In the genomic region with DNA sequence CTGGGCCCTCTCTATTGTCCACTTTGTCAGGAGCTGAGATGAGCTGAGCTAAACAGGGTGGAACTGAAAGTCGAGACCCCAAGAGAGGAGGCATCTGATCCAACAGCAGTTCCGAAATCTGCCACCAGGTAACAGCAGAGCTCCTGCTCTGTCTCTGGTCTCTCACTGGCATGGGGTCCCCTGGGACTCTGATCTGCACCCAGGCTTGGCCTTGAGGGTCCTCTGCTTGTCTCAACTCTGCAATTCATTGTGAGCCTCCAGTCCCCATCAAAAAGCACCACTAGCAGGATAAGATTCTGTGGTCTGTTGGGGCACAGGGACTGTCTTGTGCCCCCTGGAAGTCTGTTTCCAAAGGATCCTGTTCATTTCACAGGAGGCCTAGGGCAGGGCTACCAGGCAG, we compare ENCODE assay signal across 11 cellular contexts.
A peak's percentile ranks its signal among the peaks of the same experiment; 100 is the strongest.
DNase-seq lines count a peak whose midpoint lies in the region; ATAC-seq, FAIRE-seq and TF ChIP-seq lines count a peak whose summit lies in the region.
"Had no signal": no experiment of that assay in that cellular context is flagged by ENCODE, and none has a peak within 500 bp of the region (broad histone marks: within the 10 kb centered on the region; RNA-seq: fewer than 3 reads in every experiment).

No MANE protein-coding gene starts in this region.

- H3K9me3 Mint-ChIP-seq in activated CD8-positive, alpha-beta memory T cell treated with anti-CD3 and anti-CD28 coated beads, Interleukin-2, amount 10 ng/mL, durations not matched to agents 7 days and 5 days (ENCODE audit: low read depth), result no peaks in the 10 kb centered on the region
- H3K9me3 Mint-ChIP-seq: activated naive CD8-positive, alpha-beta T cell treated with anti-CD3 and anti-CD28 coated beads, Interleukin-2, amount 10 ng/mL, durations not matched to agents 7 days and 5 days had no signal

- no peaks in the 10 kb centered on the region for H3F3A ChIP-seq in MM.1S (ENCODE audit: insufficient read depth, low read length)

- H3K9me3 ChIP-seq in MM.1S (replicated peaks; ENCODE audit: insufficient read depth, low read length), result no peaks in the 10 kb centered on the region
- no peaks in the 10 kb centered on the region for H3K9me3 ChIP-seq in endothelial cell of umbilical vein (replicated peaks; ENCODE audit: control insufficient read depth, insufficient read depth, low read length)
- no peaks in the 10 kb centered on the region for H3K9me3 ChIP-seq in thoracic aorta

- peaks cover 30% of the 10 kb centered on the region for H3K4me1 Mint-ChIP-seq in activated CD8-positive, alpha-beta memory T cell treated with anti-CD3 and anti-CD28 coated beads, Interleukin-2, amount 10 ng/mL, durations not matched to agents 7 days and 5 days

- dilution Hi-C loops in endothelial cell of umbilical vein (cut with MboI; ENCODE audit: extremely low pct_ligation_motif_present, low sequenced_read_pairs), result no loop called here

- H3K4me2 ChIP-seq in MM.1S (ENCODE audit: low read depth, low read length), result no peak overlapping the region
- no peak overlapping the region for H3K4me2 ChIP-seq in endothelial cell of umbilical vein (ENCODE audit: insufficient read depth, low read length)

- CTCF ChIA-PET in activated CD8-positive, alpha-beta memory T cell treated with anti-CD3 and anti-CD28 coated beads, Interleukin-2, amount 10 ng/mL, durations not matched to agents 7 days and 5 days (lab: Charles Lee), result interaction anchor here (0.9 to 5.1 kb wide), 9 partner anchors 20 to 378 kb away, joined by 3 to 33 read pairs (median 3); partner anchors contain the start of gene LPIN3
- CTCF ChIA-PET in endothelial cell of umbilical vein (lab: Charles Lee), result interaction anchor here (0.7 to 6.8 kb wide), 6 partner anchors 25 to 1916 kb away, joined by 3 to 207 read pairs (median 18); partner anchors contain the start of gene LPIN3

- H3K4me1 ChIP-seq in MM.1S (ENCODE audit: low read length), result no peaks in the 10 kb centered on the region
- H3K4me1 ChIP-seq in endothelial cell of umbilical vein (ENCODE audit: control insufficient read depth, extremely low read depth, insufficient read depth, low read length), result no peaks in the 10 kb centered on the region
- H3K4me1 ChIP-seq in thoracic aorta (ENCODE audit: control insufficient read depth in 1 of 2, low read depth in 2 of 2), result peaks cover 0 to 8% of the 10 kb centered on the region in 2 donors

- no peak overlapping the region for H3K9ac ChIP-seq in MM.1S (ENCODE audit: low read length)
- no peak overlapping the region for H3K9ac ChIP-seq in endothelial cell of umbilical vein (replicated peaks; ENCODE audit: extremely low read depth, insufficient read depth, low read length)

- H3K27me3 ChIP-seq in MM.1S (replicated peaks; ENCODE audit: insufficient read depth, low read length), result no peaks in the 10 kb centered on the region
- no peaks in the 10 kb centered on the region for H3K27me3 ChIP-seq in endothelial cell of umbilical vein (ENCODE audit: control insufficient read depth in 2 of 2, insufficient read depth in 2 of 2, low read length in 2 of 2)
- H3K27me3 ChIP-seq in thoracic aorta (replicated peaks; ENCODE audit: insufficient read depth), result no peaks in the 10 kb centered on the region

- no peak for TF ChIP-seq POLR2A in endothelial cell of umbilical vein (IDR thresholded peaks at IDR 0.05; ENCODE audit: low read depth, low read length)

- peak; percentile 46 for TF ChIP-seq CTCF in MM.1S (IDR thresholded peaks at IDR 0.05; ENCODE audit: low read length)
- peak; percentile 20 to 36 for TF ChIP-seq CTCF in endothelial cell of umbilical vein (IDR thresholded peaks at IDR 0.05; ENCODE audit: extremely low read depth in 1 of 2, insufficient read depth in 1 of 2, low read depth in 1 of 2, low read length in 2 of 2)
- TF ChIP-seq CTCF in thoracic aorta (IDR thresholded peaks at IDR 0.05), result peak; percentile 28

- no peaks in the 10 kb centered on the region for H3K9me2 ChIP-seq in MM.1S (replicated peaks; ENCODE audit: insufficient read depth, low read length)

- peak; percentile 38 for DNase-seq in activated CD8-positive, alpha-beta memory T cell treated with anti-CD3 and anti-CD28 coated beads, Interleukin-2, amount 10 ng/mL, durations not matched to agents 7 days and 5 days
- no peak for DNase-seq in activated CD8-positive, alpha-beta memory T cell treated with anti-CD3 and anti-CD28 coated beads, Interleukin-2, amount 50 U/mL, for 4 hours
- DNase-seq in MM.1S (no peak), endothelial cell of umbilical vein (ENCODE audit: low read depth, low spot score) (no peak), thoracic aorta (ENCODE audit: low spot score) (no peak), T-helper 1 cell (no peak), COLO829 (ENCODE audit: low spot score) (no peak), NCI-H1105 (lab: John Stamatoyannopoulos, UW) (no peak)
- DNase-seq: activated naive CD8-positive, alpha-beta T cell treated with anti-CD3 and anti-CD28 coated beads, Interleukin-2, amount 10 ng/mL, durations not matched to agents 7 days and 5 days; CD4-positive, CD25-positive, alpha-beta regulatory T cell; NCI-H146 had no signal

- no peaks in the 10 kb centered on the region for H3K9me1 ChIP-seq in endothelial cell of umbilical vein (replicated peaks; ENCODE audit: control insufficient read depth, extremely low read depth, insufficient read depth, low read length)

- POLR2A ChIA-PET in endothelial cell of umbilical vein (lab: Charles Lee), result interaction anchor here (0.7 kb wide), 1 partner anchor 232 kb away, joined by 3 read pairs; no protein-coding TSS in a partner anchor

- no peaks in the 10 kb centered on the region for H3K79me2 ChIP-seq in MM.1S (ENCODE audit: low read length)
- no peaks in the 10 kb centered on the region for H3K79me2 ChIP-seq in endothelial cell of umbilical vein (ENCODE audit: control insufficient read depth, insufficient read depth, low read length)

- no peaks in the 10 kb centered on the region for H3K36me3 Mint-ChIP-seq in activated CD8-positive, alpha-beta memory T cell treated with anti-CD3 and anti-CD28 coated beads, Interleukin-2, amount 10 ng/mL, durations not matched to agents 7 days and 5 days
- H3K36me3 Mint-ChIP-seq: activated naive CD8-positive, alpha-beta T cell treated with anti-CD3 and anti-CD28 coated beads, Interleukin-2, amount 10 ng/mL, durations not matched to agents 7 days and 5 days; CD4-positive, CD25-positive, alpha-beta regulatory T cell had no signal

- no peak overlapping the region for H3K27ac ChIP-seq in MM.1S (ENCODE audit: low read length)
- H3K27ac ChIP-seq in endothelial cell of umbilical vein (ENCODE audit: insufficient read depth, low read depth, low read length), result no peak overlapping the region
- H3K27ac ChIP-seq in thoracic aorta, result no peak overlapping the region

- H4K20me1 ChIP-seq in MM.1S (ENCODE audit: insufficient read depth, low read length) (no peaks in the 10 kb centered on the region), endothelial cell of umbilical vein (replicated peaks; ENCODE audit: control insufficient read depth, extremely low read depth, insufficient read depth, low read length) (no peaks in the 10 kb centered on the region)

- H2AFZ ChIP-seq in MM.1S (ENCODE audit: low read length) (no peak overlapping the region), endothelial cell of umbilical vein (ENCODE audit: low read depth, low read length) (no peak overlapping the region)

- no peak for FAIRE-seq in endothelial cell of umbilical vein (lab: Jason Lieb, UNC)

- H3K36me3 ChIP-seq in MM.1S (replicated peaks; ENCODE audit: insufficient read depth, low read length) (no peaks in the 10 kb centered on the region), endothelial cell of umbilical vein (ENCODE audit: control insufficient read depth in 2 of 2, extremely low read depth in 1 of 2, insufficient read depth in 2 of 2, low read length in 2 of 2) (no peaks in the 10 kb centered on the region), thoracic aorta (no peaks in the 10 kb centered on the region)

- H3K27me3 Mint-ChIP-seq in activated CD8-positive, alpha-beta memory T cell treated with anti-CD3 and anti-CD28 coated beads, Interleukin-2, amount 10 ng/mL, durations not matched to agents 7 days and 5 days, result peaks cover 14% of the 10 kb centered on the region

- no peak for ATAC-seq in activated CD8-positive, alpha-beta memory T cell treated with anti-CD3 and anti-CD28 coated beads, Interleukin-2, amount 10 ng/mL, durations not matched to agents 7 days and 5 days
- no peak for ATAC-seq in thoracic aorta (ENCODE audit: insufficient number of reproducible peaks, low FRiP score, low read depth)

- H3K27ac Mint-ChIP-seq in activated CD8-positive, alpha-beta memory T cell treated with anti-CD3 and anti-CD28 coated beads, Interleukin-2, amount 10 ng/mL, durations not matched to agents 7 days and 5 days, result no peak overlapping the region
- H3K27ac Mint-ChIP-seq: activated naive CD8-positive, alpha-beta T cell treated with anti-CD3 and anti-CD28 coated beads, Interleukin-2, amount 10 ng/mL, durations not matched to agents 7 days and 5 days had no signal

- intact Hi-C loops in endothelial cell of umbilical vein (cut with micrococcal nuclease), result no loop called here

- no peak overlapping the region for H3K4me3 Mint-ChIP-seq in activated CD8-positive, alpha-beta memory T cell treated with anti-CD3 and anti-CD28 coated beads, Interleukin-2, amount 10 ng/mL, durations not matched to agents 7 days and 5 days
- H3K4me3 Mint-ChIP-seq: activated naive CD8-positive, alpha-beta T cell treated with anti-CD3 and anti-CD28 coated beads, Interleukin-2, amount 10 ng/mL, durations not matched to agents 7 days and 5 days; CD4-positive, CD25-positive, alpha-beta regulatory T cell had no signal

- no peak overlapping the region for H3K4me3 ChIP-seq in MM.1S (ENCODE audit: low read length)
- no peak overlapping the region for H3K4me3 ChIP-seq in endothelial cell of umbilical vein (replicated peaks in 1 of 3; ENCODE audit: insufficient read depth in 1 of 3, low read depth in 1 of 3, low read length in 3 of 3)
- H3K4me3 ChIP-seq in thoracic aorta, result no peak overlapping the region

- BruUV-seq in endothelial cell of umbilical vein (replicated peaks; lab: Mats Ljungman, UMichigan), result no TSS peak

TF ChIP-seq in endothelial cell of umbilical vein, 7 proteins besides CTCF, POLR2A, EP300 and RAD21:
- TF ChIP-seq GATA2 (IDR thresholded peaks at IDR 0.05; ENCODE audit: insufficient read depth, insufficient read length, low read depth, low read length) (no peak), EZH2 (IDR thresholded peaks at IDR 0.05; ENCODE audit: borderline replicate concordance, low read depth, low read length, severe bottlenecking) (no peak), POLR2AphosphoS5 (IDR thresholded peaks at IDR 0.05; ENCODE audit: insufficient read depth, low read depth, low read length) (no peak), JUN (IDR thresholded peaks at IDR 0.05; ENCODE audit: borderline replicate concordance, insufficient read depth, insufficient read length, low read depth) (no peak), MYC (IDR thresholded peaks at IDR 0.05; ENCODE audit: low read depth, low read length) (no peak), FOS (IDR thresholded peaks at IDR 0.05; ENCODE audit: borderline replicate concordance, insufficient read depth, low read length) (no peak), MAX (IDR thresholded peaks at IDR 0.05; ENCODE audit: insufficient read depth, insufficient read length) (no peak)
